In the genomic region with DNA sequence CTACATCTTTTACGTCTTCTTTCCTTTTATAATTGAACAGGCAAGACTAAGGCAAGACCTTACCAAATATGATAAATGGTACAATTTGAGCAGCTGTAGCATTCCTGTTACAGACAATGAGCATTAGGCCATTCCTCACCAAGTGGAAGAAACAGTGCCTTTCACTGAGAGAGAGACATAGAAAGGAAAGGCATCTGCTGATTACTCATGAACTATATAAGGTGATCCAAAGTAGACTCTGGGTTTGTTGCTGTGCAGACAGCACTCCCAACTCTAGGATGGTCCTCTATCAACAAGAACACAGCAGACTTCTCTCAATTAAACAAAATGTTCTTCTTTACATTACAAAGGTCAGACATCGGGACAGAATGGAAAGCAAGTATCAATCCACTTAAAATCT, we compare ENCODE assay signal across 12 cellular contexts.
A peak's percentile ranks its signal among the peaks of the same experiment; 100 is the strongest.
DNase-seq lines count a peak whose midpoint lies in the region; ATAC-seq and TF ChIP-seq lines count a peak whose summit lies in the region.
"Had no signal": no experiment of that assay in that cellular context is flagged by ENCODE, and none has a peak within 500 bp of the region (broad histone marks: within the 10 kb centered on the region; RNA-seq: fewer than 3 reads in every experiment).

No MANE protein-coding gene starts in this region.

- no peak for TF ChIP-seq CTCF in RWPE1 (conservative IDR thresholded peaks at IDR 0.05; ENCODE audit: low read depth)
- no peak for TF ChIP-seq CTCF in epithelial cell of esophagus (IDR thresholded peaks at IDR 0.05; ENCODE audit: insufficient read depth, low read depth, low read length, missing control alignments)

- no peak overlapping the region for H3K4me2 ChIP-seq in GM23248 (ENCODE audit: unreplicated experiment)

- H3K9me3 ChIP-seq in GM23248 (ENCODE audit: low read depth), result no peaks in the 10 kb centered on the region

- no peaks in the 10 kb centered on the region for H3K36me3 Mint-ChIP-seq in activated T-helper 1 cell treated with anti-CD3 and anti-CD28 coated beads, Interleukin-12 subunit alpha, Interleukin-12 subunit beta, Interleukin-2, Interleukin-4 antibody, amounts not matched to agents 30 ng/mL and 10 ng/mL and 1 ng/mL, durations not matched to agents 14 hours and 24 hours and 36 hours (ENCODE audit: low read depth)

- H3K36me3 ChIP-seq in GM23248 (ENCODE audit: low read depth), result no peaks in the 10 kb centered on the region

- H3K27ac Mint-ChIP-seq in activated T-helper 1 cell treated with anti-CD3 and anti-CD28 coated beads, Interleukin-12 subunit alpha, Interleukin-12 subunit beta, Interleukin-2, Interleukin-4 antibody, amounts not matched to agents 30 ng/mL and 10 ng/mL and 1 ng/mL, durations not matched to agents 14 hours and 24 hours and 36 hours, result no peak overlapping the region
- H3K27ac Mint-ChIP-seq in stimulated activated naive CD8-positive, alpha-beta T cell treated with anti-CD3 and anti-CD28 coated beads, Interleukin-15, amount 100 ng/mL, for 72 hours, result no peak overlapping the region
- H3K27ac Mint-ChIP-seq: B cell; CD4-positive, alpha-beta T cell had no signal

- CTCF ChIA-PET in RWPE1 (lab: Yijun Ruan, JAX), result no interaction called here

- H4K20me1 ChIP-seq in GM23248 (ENCODE audit: insufficient read depth), result no peaks in the 10 kb centered on the region

- H3K27me3 Mint-ChIP-seq in activated T-helper 1 cell treated with anti-CD3 and anti-CD28 coated beads, Interleukin-12 subunit alpha, Interleukin-12 subunit beta, Interleukin-2, Interleukin-4 antibody, amounts not matched to agents 30 ng/mL and 10 ng/mL and 1 ng/mL, durations not matched to agents 14 hours and 24 hours and 36 hours (ENCODE audit: insufficient read depth), result peaks cover 9% of the 10 kb centered on the region
- peaks cover 19% of the 10 kb centered on the region for H3K27me3 Mint-ChIP-seq in stimulated activated naive CD8-positive, alpha-beta T cell treated with anti-CD3 and anti-CD28 coated beads, Interleukin-15, amount 100 ng/mL, for 72 hours
- H3K27me3 Mint-ChIP-seq: CD4-positive, alpha-beta T cell had no signal

- no peak overlapping the region for H3K4me3 Mint-ChIP-seq in activated T-helper 1 cell treated with anti-CD3 and anti-CD28 coated beads, Interleukin-12 subunit alpha, Interleukin-12 subunit beta, Interleukin-2, Interleukin-4 antibody, amounts not matched to agents 30 ng/mL and 10 ng/mL and 1 ng/mL, durations not matched to agents 14 hours and 24 hours and 36 hours
- no peak overlapping the region for H3K4me3 Mint-ChIP-seq in stimulated activated naive CD8-positive, alpha-beta T cell treated with anti-CD3 and anti-CD28 coated beads, Interleukin-15, amount 100 ng/mL, for 72 hours
- H3K4me3 Mint-ChIP-seq: B cell; CD4-positive, alpha-beta T cell had no signal

- in situ Hi-C loops in GM23248 (cut with MboI), result no loop called here

- H3K27ac ChIP-seq in GM23248 (no peak overlapping the region), RWPE1 (peak overlapping the region; percentile 71)

- peaks cover 8% of the 10 kb centered on the region for H3K4me1 ChIP-seq in GM23248 (ENCODE audit: insufficient read depth)

- WGBS in GM23248 (ENCODE audit: low coverage in 1 of 2, low lambda C conversion rate in 2 of 2, missing lambda C conversion rate in 2 of 2), 2 experiments, result 90 to 96% methylated on average over 2 of the region's 2 CpGs

- intact Hi-C loops in activated T-helper 1 cell treated with anti-CD3 and anti-CD28 coated beads, Interleukin-12 subunit alpha, Interleukin-12 subunit beta, Interleukin-2, Interleukin-4 antibody, amounts not matched to agents 30 ng/mL and 10 ng/mL and 1 ng/mL, durations not matched to agents 14 hours and 24 hours and 36 hours (cut with micrococcal nuclease), result loop anchor here (10.0 kb wide), 1 partner anchor 140 kb away; no protein-coding TSS in a partner anchor

- H3K79me2 ChIP-seq in GM23248 (ENCODE audit: insufficient read depth), result no peaks in the 10 kb centered on the region

- no peaks in the 10 kb centered on the region for H3K27me3 ChIP-seq in GM23248 (replicated peaks; ENCODE audit: insufficient read depth)

- no peaks in the 10 kb centered on the region for H3K9me2 ChIP-seq in GM23248 (ENCODE audit: insufficient read depth)

- DNase-seq in DMS53 (lab: John Stamatoyannopoulos, UW) (peak; percentile 46), GM23248 (peak; percentile 14), RWPE1 (ENCODE audit: low spot score) (no peak), epithelial cell of esophagus (ENCODE audit: low read depth) (peak; percentile 27), NCI-H446 (lab: John Stamatoyannopoulos, UW) (no peak), hippocampal formation (lab: John Stamatoyannopoulos, UW) (no peak)
- no peak for DNase-seq in activated T-helper 1 cell treated with anti-CD3 and anti-CD28 coated beads, Interleukin-12 subunit alpha, Interleukin-12 subunit beta, Interleukin-2, Interleukin-4 antibody, amounts not matched to agents 30 ng/mL and 10 ng/mL and 1 ng/mL, durations not matched to agents 14 hours and 24 hours and 36 hours (ENCODE audit: low spot score)
- DNase-seq in stimulated activated naive CD8-positive, alpha-beta T cell treated with anti-CD3 and anti-CD28 coated beads, Interleukin-15, amount 100 ng/mL, for 72 hours, result no peak
- DNase-seq: CD4-positive, alpha-beta T cell; NCI-H1417; NCI-H2227 treated with DMSO at 0.1 percent for 48 hours had no signal

- no peak for ATAC-seq in stimulated activated naive CD8-positive, alpha-beta T cell treated with anti-CD3 and anti-CD28 coated beads, Interleukin-15, amount 100 ng/mL, for 72 hours

- POLR2A ChIA-PET in RWPE1 (lab: Yijun Ruan, JAX; ENCODE audit: low non-redundant PET), result no interaction called here

- peaks cover 6% of the 10 kb centered on the region; the same call in 1 of the 2 replicates for H3F3A ChIP-seq in GM23248 (ENCODE audit: insufficient read depth)

- H3K4me3 ChIP-seq in GM23248 (no peak overlapping the region), epithelial cell of esophagus (ENCODE audit: low read length) (no peak overlapping the region)

- peaks cover 2% of the 10 kb centered on the region for H3K9me3 Mint-ChIP-seq in activated T-helper 1 cell treated with anti-CD3 and anti-CD28 coated beads, Interleukin-12 subunit alpha, Interleukin-12 subunit beta, Interleukin-2, Interleukin-4 antibody, amounts not matched to agents 30 ng/mL and 10 ng/mL and 1 ng/mL, durations not matched to agents 14 hours and 24 hours and 36 hours
- H3K9me3 Mint-ChIP-seq in stimulated activated naive CD8-positive, alpha-beta T cell treated with anti-CD3 and anti-CD28 coated beads, Interleukin-15, amount 100 ng/mL, for 72 hours, result no peaks in the 10 kb centered on the region
- H3K9me3 Mint-ChIP-seq: CD4-positive, alpha-beta T cell had no signal

- no peak overlapping the region for H2AFZ ChIP-seq in GM23248

- H3K4me1 Mint-ChIP-seq in activated T-helper 1 cell treated with anti-CD3 and anti-CD28 coated beads, Interleukin-12 subunit alpha, Interleukin-12 subunit beta, Interleukin-2, Interleukin-4 antibody, amounts not matched to agents 30 ng/mL and 10 ng/mL and 1 ng/mL, durations not matched to agents 14 hours and 24 hours and 36 hours (ENCODE audit: low read depth), result peaks cover 18% of the 10 kb centered on the region
- no peaks in the 10 kb centered on the region for H3K4me1 Mint-ChIP-seq in stimulated activated naive CD8-positive, alpha-beta T cell treated with anti-CD3 and anti-CD28 coated beads, Interleukin-15, amount 100 ng/mL, for 72 hours
- H3K4me1 Mint-ChIP-seq: B cell had no signal

- H3K9ac ChIP-seq in GM23248, result no peak overlapping the region

Comparison
In these comparisons a context has a peak if more than half of its experiments do, and no peak if none do; other contexts are left out.
1. DNase-seq: peak in DMS53 (single experiment), GM23248 (single experiment) and epithelial cell of esophagus (single experiment); none in RWPE1 (single experiment), NCI-H446 (0 of 2), activated T-helper 1 cell treated with anti-CD3 and anti-CD28 coated beads, Interleukin-12 subunit alpha, Interleukin-12 subunit beta, Interleukin-2, Interleukin-4 antibody, amounts not matched to agents 30 ng/mL and 10 ng/mL and 1 ng/mL, durations not matched to agents 14 hours and 24 hours and 36 hours (single experiment), hippocampal formation (0 of 2) and stimulated activated naive CD8-positive, alpha-beta T cell treated with anti-CD3 and anti-CD28 coated beads, Interleukin-15, amount 100 ng/mL, for 72 hours (0 of 2).